In genomic region chr1:214101246-214101645, GRCh38 we compare ENCODE assay signal across 15 cellular contexts.
A peak's percentile ranks its signal among the peaks of the same experiment; 100 is the strongest.
DNase-seq lines count a peak whose midpoint lies in the region; ATAC-seq, FAIRE-seq and TF ChIP-seq lines count a peak whose summit lies in the region.
"Had no signal": no experiment of that assay in that cellular context is flagged by ENCODE, and none has a peak within 500 bp of the region (broad histone marks: within the 10 kb centered on the region; RNA-seq: fewer than 3 reads in every experiment).

No MANE protein-coding gene starts in this region.

- no peaks in the 10 kb centered on the region for H3K9me3 ChIP-seq in endothelial cell of umbilical vein (replicated peaks; ENCODE audit: control insufficient read depth, insufficient read depth, low read length)
- peaks cover 3% of the 10 kb centered on the region for H3K9me3 ChIP-seq in lower lobe of right lung
- no peaks in the 10 kb centered on the region for H3K9me3 ChIP-seq in SK-N-SH

- POLR2A ChIA-PET in endothelial cell of umbilical vein (lab: Charles Lee) = no interaction called here
- POLR2A ChIA-PET in SK-N-SH (lab: Yijun Ruan, JAX) = no interaction called here

- DNase-seq in HT-29 (ENCODE audit: low spot score) (peak; percentile 11), NCI-H82 treated with DMSO at 0.1 percent for 48 hours (lab: John Stamatoyannopoulos, UW; ENCODE audit: unreplicated experiment) (peak; percentile 74), endothelial cell of umbilical vein (ENCODE audit: low read depth, low spot score) (peak; percentile 6), lower lobe of right lung (no peak), SK-N-SH (no peak)
- DNase-seq: CD8-positive, alpha-beta memory T cell; DMS153; DMS79; GDM1; H9 had no signal

- no peak for TF ChIP-seq RAD21 in SK-N-SH (IDR thresholded peaks at IDR 0.05; ENCODE audit: low read length)

- no peak overlapping the region for H3K4me3 ChIP-seq in endothelial cell of umbilical vein (replicated peaks in 1 of 3; ENCODE audit: insufficient read depth in 1 of 3, low read depth in 1 of 3, low read length in 3 of 3)
- no peak overlapping the region for H3K4me3 ChIP-seq in lower lobe of right lung
- no peak overlapping the region for H3K4me3 ChIP-seq in SK-N-SH (ENCODE audit: low read depth in 2 of 2, low read length in 1 of 2)
- H3K4me3 ChIP-seq: BLaER1 treated with 17β-estradiol and CSF1 and Interleukin-3, amounts not matched to agents 10 nM and 100 nM had no signal

- H4K20me1 ChIP-seq in endothelial cell of umbilical vein (replicated peaks; ENCODE audit: control insufficient read depth, extremely low read depth, insufficient read depth, low read length) (no peaks in the 10 kb centered on the region), SK-N-SH (ENCODE audit: insufficient read depth) (no peaks in the 10 kb centered on the region)
- H4K20me1 ChIP-seq: BLaER1 treated with 17β-estradiol and CSF1 and Interleukin-3, amounts not matched to agents 10 nM and 100 nM had no signal

- no peaks in the 10 kb centered on the region for H3K9me1 ChIP-seq in endothelial cell of umbilical vein (replicated peaks; ENCODE audit: control insufficient read depth, extremely low read depth, insufficient read depth, low read length)

- H3K4me2 ChIP-seq in endothelial cell of umbilical vein (ENCODE audit: insufficient read depth, low read length) (no peak overlapping the region), SK-N-SH (no peak overlapping the region)
- H3K4me2 ChIP-seq: BLaER1 treated with 17β-estradiol and CSF1 and Interleukin-3, amounts not matched to agents 10 nM and 100 nM had no signal

- FAIRE-seq in endothelial cell of umbilical vein (lab: Jason Lieb, UNC) = no peak
- FAIRE-seq: GM12892, GM18507, H1 had no signal

- H3K79me2 ChIP-seq in endothelial cell of umbilical vein (ENCODE audit: control insufficient read depth, insufficient read depth, low read length) (no peaks in the 10 kb centered on the region), SK-N-SH (ENCODE audit: insufficient read depth) (no peaks in the 10 kb centered on the region)

- no peak overlapping the region for H3K27ac ChIP-seq in endothelial cell of umbilical vein (ENCODE audit: insufficient read depth, low read depth, low read length)
- H3K27ac ChIP-seq in lower lobe of right lung = no peak overlapping the region
- no peak overlapping the region for H3K27ac ChIP-seq in SK-N-SH (ENCODE audit: low read depth in 2 of 2, low read length in 1 of 2)
- H3K27ac ChIP-seq: BLaER1 treated with 17β-estradiol and CSF1 and Interleukin-3, amounts not matched to agents 10 nM and 100 nM had no signal

- H2AFZ ChIP-seq in endothelial cell of umbilical vein (ENCODE audit: low read depth, low read length) (no peak overlapping the region), SK-N-SH (ENCODE audit: low read depth) (no peak overlapping the region)

- no peak for ATAC-seq in lower lobe of right lung
- no peak for ATAC-seq in GM21825 (IDR thresholded peaks at IDR 0.05; ENCODE audit: unreplicated experiment)

- no peaks in the 10 kb centered on the region for H3K36me3 ChIP-seq in endothelial cell of umbilical vein (ENCODE audit: control insufficient read depth in 2 of 2, extremely low read depth in 1 of 2, insufficient read depth in 2 of 2, low read length in 2 of 2)
- H3K36me3 ChIP-seq in lower lobe of right lung = no peaks in the 10 kb centered on the region
- no peaks in the 10 kb centered on the region for H3K36me3 ChIP-seq in SK-N-SH (replicated peaks in 1 of 2; ENCODE audit: control insufficient read depth in 1 of 2, insufficient read depth in 2 of 2, low read length in 1 of 2)
- H3K36me3 ChIP-seq: BLaER1 treated with 17β-estradiol and CSF1 and Interleukin-3, amounts not matched to agents 10 nM and 100 nM had no signal

- no peak for TF ChIP-seq CTCF in endothelial cell of umbilical vein (IDR thresholded peaks at IDR 0.05; ENCODE audit: extremely low read depth in 1 of 2, insufficient read depth in 1 of 2, low read depth in 1 of 2, low read length in 2 of 2)
- TF ChIP-seq CTCF in lower lobe of right lung (IDR thresholded peaks at IDR 0.05) = no peak
- no peak for TF ChIP-seq CTCF in SK-N-SH (IDR thresholded peaks at IDR 0.05)

- no peak for TF ChIP-seq EP300 in SK-N-SH (IDR thresholded peaks at IDR 0.05; ENCODE audit: borderline replicate concordance in 1 of 2, low read depth in 1 of 2, low read length in 1 of 2)

- intact Hi-C loops in endothelial cell of umbilical vein (cut with micrococcal nuclease) (no loop called here), lower lobe of right lung (cut with DNase I) (no loop called here)

- H3K27me3 ChIP-seq in endothelial cell of umbilical vein (ENCODE audit: control insufficient read depth in 2 of 2, insufficient read depth in 2 of 2, low read length in 2 of 2) = no peaks in the 10 kb centered on the region
- no peaks in the 10 kb centered on the region for H3K27me3 ChIP-seq in lower lobe of right lung (ENCODE audit: low read depth)
- H3K27me3 ChIP-seq in SK-N-SH (ENCODE audit: insufficient read depth) = no peaks in the 10 kb centered on the region
- H3K27me3 ChIP-seq: BLaER1 treated with 17β-estradiol and CSF1 and Interleukin-3, amounts not matched to agents 10 nM and 100 nM had no signal

- H3K9ac ChIP-seq in endothelial cell of umbilical vein (replicated peaks; ENCODE audit: extremely low read depth, insufficient read depth, low read length) = no peak overlapping the region
- no peak overlapping the region for H3K9ac ChIP-seq in SK-N-SH
- H3K9ac ChIP-seq: BLaER1 treated with 17β-estradiol and CSF1 and Interleukin-3, amounts not matched to agents 10 nM and 100 nM had no signal

- 14% methylated on average over 2 of the region's 2 CpGs for WGBS in SK-N-SH (ENCODE audit: low lambda C conversion rate)

- CTCF ChIA-PET in endothelial cell of umbilical vein (lab: Charles Lee) = interaction anchor here (4.4 kb wide), 1 partner anchor 22 kb away, joined by 27 read pairs; no protein-coding TSS in a partner anchor
- CTCF ChIA-PET in SK-N-SH (lab: Yijun Ruan, JAX) = interaction anchor here (1.3 kb wide), 1 partner anchor 22 kb away, joined by 3 read pairs; no protein-coding TSS in a partner anchor

- H3K4me1 ChIP-seq in endothelial cell of umbilical vein (ENCODE audit: control insufficient read depth, extremely low read depth, insufficient read depth, low read length) (peaks cover 20% of the 10 kb centered on the region), lower lobe of right lung (no peaks in the 10 kb centered on the region), SK-N-SH (ENCODE audit: control insufficient read depth in 1 of 2, insufficient read depth in 2 of 2, low read depth in 1 of 2, low read length in 1 of 2) (0 out of 4 replicates have a peak, but pooled peaks cover 0 to under 1% of the 10 kb centered on the region in 2 experiments)

- no peaks in the 10 kb centered on the region for H3K9me2 ChIP-seq in SK-N-SH

- dilution Hi-C loops in endothelial cell of umbilical vein (cut with MboI; ENCODE audit: extremely low pct_ligation_motif_present, low sequenced_read_pairs) = no loop called here

- no peak for TF ChIP-seq POLR2A in endothelial cell of umbilical vein (IDR thresholded peaks at IDR 0.05; ENCODE audit: low read depth, low read length)

- BruUV-seq in endothelial cell of umbilical vein (replicated peaks; lab: Mats Ljungman, UMichigan) = no TSS peak

- H3F3A ChIP-seq in SK-N-SH (replicated peaks; ENCODE audit: insufficient read depth) = no peaks in the 10 kb centered on the region

TF ChIP-seq in endothelial cell of umbilical vein, 7 proteins besides CTCF, POLR2A, EP300 and RAD21:
- peak; percentile 34 for TF ChIP-seq GATA2 (IDR thresholded peaks at IDR 0.05; ENCODE audit: insufficient read depth, insufficient read length, low read depth, low read length)
- no peak for TF ChIP-seq FOS (IDR thresholded peaks at IDR 0.05; ENCODE audit: borderline replicate concordance, insufficient read depth, low read length)
- no peak for TF ChIP-seq EZH2 (IDR thresholded peaks at IDR 0.05; ENCODE audit: borderline replicate concordance, low read depth, low read length, severe bottlenecking)
- TF ChIP-seq POLR2AphosphoS5 (IDR thresholded peaks at IDR 0.05; ENCODE audit: insufficient read depth, low read depth, low read length) = no peak
- TF ChIP-seq MYC (IDR thresholded peaks at IDR 0.05; ENCODE audit: low read depth, low read length) = no peak
- no peak for TF ChIP-seq JUN (IDR thresholded peaks at IDR 0.05; ENCODE audit: borderline replicate concordance, insufficient read depth, insufficient read length, low read depth)

TF ChIP-seq in SK-N-SH, 30 proteins besides CTCF, POLR2A, EP300 and RAD21 (continues in another document):
- TF ChIP-seq ZBTB33 (IDR thresholded peaks at IDR 0.05; ENCODE audit: borderline replicate concordance, low read depth) = no peak
- TF ChIP-seq USF1 (IDR thresholded peaks at IDR 0.05; ENCODE audit: borderline replicate concordance, low read depth) = no peak
- no peak for TF ChIP-seq TEAD4 (IDR thresholded peaks at IDR 0.05; ENCODE audit: borderline replicate concordance, insufficient read depth)
- TF ChIP-seq EZH2phosphoT487 (IDR thresholded peaks at IDR 0.05; ENCODE audit: borderline replicate concordance, low read depth) = no peak
- no peak for TF ChIP-seq YY1 (IDR thresholded peaks at IDR 0.05; ENCODE audit: low read depth)
- TF ChIP-seq NFIC (IDR thresholded peaks at IDR 0.05; ENCODE audit: borderline replicate concordance) = no peak
- no peak for TF ChIP-seq SMC3 (IDR thresholded peaks at IDR 0.05; ENCODE audit: low read depth, low read length)
- TF ChIP-seq JUND (IDR thresholded peaks at IDR 0.05) = no peak

Comparison
In these comparisons a context has a peak if more than half of its experiments do, and no peak if none do; other contexts are left out.
1. DNase-seq: peak in HT-29 (single experiment), NCI-H82 treated with DMSO at 0.1 percent for 48 hours (single experiment) and endothelial cell of umbilical vein (single experiment); none in lower lobe of right lung (single experiment) and SK-N-SH (single experiment).